17 cellular contexts compared by ENCODE assay signal in the genomic region with DNA sequence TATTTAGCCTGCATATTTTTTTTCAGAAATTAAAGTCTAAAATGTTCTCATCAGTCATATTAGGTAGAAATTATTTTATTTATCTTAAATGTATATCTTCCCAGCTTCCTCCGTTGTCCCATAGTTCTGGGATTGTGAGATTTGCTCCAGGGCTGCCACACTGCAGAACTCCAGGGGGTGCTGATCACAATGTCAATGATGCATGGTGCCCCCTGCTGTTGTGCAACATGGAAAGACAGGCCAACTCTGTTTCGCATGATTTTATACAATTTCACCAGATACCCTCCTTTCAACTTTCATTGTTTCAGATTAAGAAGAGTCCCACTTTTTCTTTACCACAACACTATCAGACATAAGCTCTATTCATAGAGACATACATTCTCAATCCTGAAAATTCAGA. TPM values are rescaled to one million over a fixed set of nuclear protein-coding genes. Genes with fewer than 3 reads are reported as not detected.
DNase-seq lines count a peak whose midpoint lies in the region; ATAC-seq and TF ChIP-seq lines count a peak whose summit lies in the region.
"Had no signal": no experiment of that assay in that cellular context is flagged by ENCODE, and none has a peak within 500 bp of the region (broad histone marks: within the 10 kb centered on the region; RNA-seq: fewer than 3 reads in every experiment).

No MANE protein-coding gene starts in this region.

- H3K27me3 ChIP-seq in WERI-Rb-1 (ENCODE audit: insufficient read depth, low read depth, severe bottlenecking) = no peaks in the 10 kb centered on the region
- H3K27me3 ChIP-seq: MG63 had no signal

- no peak overlapping the region for H3K27ac Mint-ChIP-seq in nephron progenitor cell
- no peak overlapping the region for H3K27ac Mint-ChIP-seq in activated CD4-positive, alpha-beta memory T cell treated with anti-CD3 and anti-CD28 coated beads for 36 hours
- H3K27ac Mint-ChIP-seq: activated naive CD4-positive, alpha-beta T cell treated with anti-CD3 and anti-CD28 coated beads, Interleukin-2, amount 50 U/mL, for 24 hours had no signal

- no peak overlapping the region for H3K4me3 ChIP-seq in WERI-Rb-1 (ENCODE audit: low read depth, low read length)
- H3K4me3 ChIP-seq: MG63, thoracic aorta had no signal

- H3K27ac ChIP-seq in WERI-Rb-1 = no peak overlapping the region
- H3K27ac ChIP-seq: thoracic aorta had no signal

- H3K27me3 Mint-ChIP-seq in nephron progenitor cell (ENCODE audit: low read depth, poor library complexity) = peaks cover 19% of the 10 kb centered on the region
- H3K27me3 Mint-ChIP-seq in activated CD4-positive, alpha-beta memory T cell treated with anti-CD3 and anti-CD28 coated beads for 36 hours = no peaks in the 10 kb centered on the region

- peak; percentile 28; the same call in 1 of the 2 replicates for TF ChIP-seq RAD21 in Ishikawa (IDR thresholded peaks at IDR 0.05; ENCODE audit: low read depth)

- DNase-seq in Daoy (ENCODE audit: low read depth) (peak; percentile 30), WERI-Rb-1 (peak; percentile 50), nephron progenitor cell (peak; percentile 18), inferior parietal cortex (ENCODE audit: extremely low spot score) (no peak)
- no peak for DNase-seq in activated CD4-positive, alpha-beta memory T cell treated with anti-CD3 and anti-CD28 coated beads for 36 hours
- DNase-seq: central memory CD4-positive, alpha-beta T cell; hypothalamus; mammary epithelial cell; MG63; occipital lobe; SIG-M5 had no signal

- no peaks in the 10 kb centered on the region for H3K9me3 ChIP-seq in WERI-Rb-1 (ENCODE audit: severe bottlenecking)
- H3K9me3 ChIP-seq: MG63, thoracic aorta had no signal

- TF ChIP-seq CTCF in WERI-Rb-1 (IDR thresholded peaks at IDR 0.05; ENCODE audit: low read depth, low read length) (peak; percentile 72), nephron progenitor cell (IDR thresholded peaks at IDR 0.05) (peak; percentile 20)

- POLR2A ChIA-PET in activated CD4-positive, alpha-beta memory T cell treated with anti-CD3 and anti-CD28 coated beads for 36 hours (lab: Charles Lee) = no interaction called here

- no peak overlapping the region for H3K4me3 Mint-ChIP-seq in nephron progenitor cell
- H3K4me3 Mint-ChIP-seq in activated CD4-positive, alpha-beta memory T cell treated with anti-CD3 and anti-CD28 coated beads for 36 hours = no peak overlapping the region
- H3K4me3 Mint-ChIP-seq: activated naive CD4-positive, alpha-beta T cell treated with anti-CD3 and anti-CD28 coated beads, Interleukin-2, amount 50 U/mL, for 24 hours had no signal

- no peak for TF ChIP-seq EP300 in Ishikawa (IDR thresholded peaks at IDR 0.05; ENCODE audit: borderline replicate concordance)

- no peaks in the 10 kb centered on the region for H3K36me3 Mint-ChIP-seq in nephron progenitor cell (ENCODE audit: low read depth)
- H3K36me3 Mint-ChIP-seq in activated CD4-positive, alpha-beta memory T cell treated with anti-CD3 and anti-CD28 coated beads for 36 hours = no peaks in the 10 kb centered on the region
- H3K36me3 Mint-ChIP-seq: activated naive CD4-positive, alpha-beta T cell treated with anti-CD3 and anti-CD28 coated beads, Interleukin-2, amount 50 U/mL, for 24 hours had no signal

- no peaks in the 10 kb centered on the region for H3K36me3 ChIP-seq in WERI-Rb-1
- H3K36me3 ChIP-seq: MG63, thoracic aorta had no signal

- CTCF ChIA-PET in activated CD4-positive, alpha-beta memory T cell treated with anti-CD3 and anti-CD28 coated beads for 36 hours (lab: Charles Lee) = no interaction called here

- no peaks in the 10 kb centered on the region for H3K9me3 Mint-ChIP-seq in nephron progenitor cell
- no peaks in the 10 kb centered on the region for H3K9me3 Mint-ChIP-seq in activated CD4-positive, alpha-beta memory T cell treated with anti-CD3 and anti-CD28 coated beads for 36 hours
- H3K9me3 Mint-ChIP-seq: activated naive CD4-positive, alpha-beta T cell treated with anti-CD3 and anti-CD28 coated beads, Interleukin-2, amount 50 U/mL, for 24 hours had no signal

- H3K4me1 Mint-ChIP-seq in nephron progenitor cell = peaks cover 12% of the 10 kb centered on the region
- H3K4me1 Mint-ChIP-seq in activated CD4-positive, alpha-beta memory T cell treated with anti-CD3 and anti-CD28 coated beads for 36 hours (ENCODE audit: low read depth) = no peaks in the 10 kb centered on the region
- H3K4me1 Mint-ChIP-seq: activated naive CD4-positive, alpha-beta T cell treated with anti-CD3 and anti-CD28 coated beads, Interleukin-2, amount 50 U/mL, for 24 hours had no signal

- ATAC-seq in GM18519 (IDR thresholded peaks at IDR 0.05; ENCODE audit: low FRiP score, unreplicated experiment) (no peak), GM21529 (IDR thresholded peaks at IDR 0.05; ENCODE audit: unreplicated experiment) (no peak)
- ATAC-seq: esophagus mucosa had no signal

- intact Hi-C loops in activated CD4-positive, alpha-beta memory T cell treated with anti-CD3 and anti-CD28 coated beads for 36 hours (cut with micrococcal nuclease) = no loop called here

TF ChIP-seq in Ishikawa, 13 proteins besides CTCF, POLR2A, EP300 and RAD21:
- no peak for TF ChIP-seq CREB1 (IDR thresholded peaks at IDR 0.05; ENCODE audit: low read depth)

RNA-seq across cellular contexts. Expression of a gene that starts 35.9 kb away (rescaled TPM):
- 2.1 and 3.0 TPM in 2 replicates for total RNA-seq in Daoy (2014; rRNA removed; shearing (Covaris generic))
- not detected for total RNA-seq in activated CD4-positive, alpha-beta memory T cell treated with anti-CD3 and anti-CD28 coated beads for 36 hours

Comparison
In these comparisons a context has a peak if more than half of its experiments do, and no peak if none do; other contexts are left out.
1. DNase-seq: peak in Daoy (single experiment), WERI-Rb-1 (single experiment) and nephron progenitor cell (single experiment); none in inferior parietal cortex (single experiment) and activated CD4-positive, alpha-beta memory T cell treated with anti-CD3 and anti-CD28 coated beads for 36 hours (single experiment).